Comparison of ENCODE assay signal across 9 cellular contexts in the genomic region with DNA sequence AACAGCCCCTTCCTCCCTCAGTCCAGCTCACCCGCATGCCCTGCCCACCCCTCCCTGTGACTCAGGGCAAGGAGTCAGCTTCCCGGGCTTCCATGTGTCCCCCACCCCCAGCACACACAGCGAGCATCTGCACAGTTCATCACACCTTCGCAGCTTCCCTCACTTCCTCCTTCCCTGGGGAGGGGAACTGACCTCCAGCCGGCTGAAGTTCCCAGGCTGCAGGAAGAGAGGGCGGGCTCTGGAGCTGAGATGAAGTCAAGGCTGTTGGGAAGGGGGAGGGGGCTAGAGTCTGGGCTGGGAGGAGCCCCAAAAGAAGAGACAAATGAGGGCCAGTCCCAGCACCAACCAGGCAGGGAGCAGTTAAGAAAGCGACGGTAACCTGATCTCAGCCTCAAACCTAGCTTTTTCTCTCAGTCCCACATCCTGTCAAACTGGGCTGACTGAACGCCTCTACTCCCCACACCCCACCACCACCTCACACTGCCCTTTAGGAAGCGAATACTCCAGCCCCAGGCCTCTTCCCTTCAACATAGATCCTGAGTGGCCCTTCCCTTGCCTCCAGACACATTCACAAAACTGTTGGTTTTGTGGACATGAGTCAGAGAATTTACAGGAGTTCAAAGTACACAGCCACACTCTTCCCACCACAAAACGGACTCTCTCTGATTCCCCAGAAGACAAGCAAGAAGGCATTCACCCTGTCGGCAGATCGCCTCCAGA. TPM values are rescaled to one million over a fixed set of nuclear protein-coding genes. Genes with fewer than 3 reads are reported as not detected.
A peak's percentile ranks its signal among the peaks of the same experiment; 100 is the strongest.
DNase-seq lines count a peak whose midpoint lies in the region; ATAC-seq, FAIRE-seq and TF ChIP-seq lines count a peak whose summit lies in the region.
"Had no signal": no experiment of that assay in that cellular context is flagged by ENCODE, and none has a peak within 500 bp of the region (broad histone marks: within the 10 kb centered on the region; RNA-seq: fewer than 3 reads in every experiment).

No MANE protein-coding gene starts in this region.

- peaks cover under 1 to 27% (median 18%) of the 10 kb centered on the region in 11 experiments; a peak in 15 of 22 replicates for H3K36me3 ChIP-seq in BLaER1 treated with 17β-estradiol and CSF1 and Interleukin-3, amounts not matched to agents 10 nM and 100 nM
- H3K36me3 ChIP-seq in thymus (ENCODE audit: control insufficient read depth, insufficient read depth) = peaks cover 4% of the 10 kb centered on the region

- peak overlapping the region; percentile 88 to 100 (median 98) for H3K4me2 ChIP-seq in BLaER1 treated with 17β-estradiol and CSF1 and Interleukin-3, amounts not matched to agents 10 nM and 100 nM

- H4K20me1 ChIP-seq in BLaER1 treated with 17β-estradiol and CSF1 and Interleukin-3, amounts not matched to agents 10 nM and 100 nM = peaks cover 0 to 27% (median 7%) of the 10 kb centered on the region in 11 experiments; a peak in 8 of 22 replicates

- no peaks in the 10 kb centered on the region for H3K9me3 Mint-ChIP-seq in memory B cell

- H3K4me3 ChIP-seq in BLaER1 treated with 17β-estradiol and CSF1 and Interleukin-3, amounts not matched to agents 10 nM and 100 nM = peak overlapping the region; percentile 69 to 95 (median 86)
- H3K4me3 ChIP-seq in WI38 (ENCODE audit: low read depth, low read length) (peak overlapping the region; percentile 96), thymus (ENCODE audit: low read length) (no peak overlapping the region)

- FAIRE-seq in endometrium (lab: Jason Lieb, UNC) = peak; percentile 63
- FAIRE-seq: colon had no signal

- no peaks in the 10 kb centered on the region for H3K36me3 Mint-ChIP-seq in memory B cell

- peak overlapping the region; percentile 6 to 88 (median 81); a peak in 21 of 22 replicates for H3K27ac ChIP-seq in BLaER1 treated with 17β-estradiol and CSF1 and Interleukin-3, amounts not matched to agents 10 nM and 100 nM
- peak overlapping the region; percentile 68 for H3K27ac ChIP-seq in thymus (ENCODE audit: low read depth)

- H3K27me3 Mint-ChIP-seq in memory B cell = no peaks in the 10 kb centered on the region

- peak; percentile 80 for DNase-seq in NCI-H2107 (lab: John Stamatoyannopoulos, UW)
- no peak for DNase-seq in memory B cell (ENCODE audit: low spot score in 2 of 2)

- whole genome bisulfite sequencing in thymus = 17% methylated on average over 13 of the region's 13 CpGs

- H3K27ac Mint-ChIP-seq in memory B cell = peak overlapping the region; percentile 80

- H3K9ac ChIP-seq in BLaER1 treated with 17β-estradiol and CSF1 and Interleukin-3, amounts not matched to agents 10 nM and 100 nM = peak overlapping the region; percentile 82 to 92 (median 88)

- peaks cover 43% of the 10 kb centered on the region for H3K4me1 Mint-ChIP-seq in memory B cell

- peaks cover 63 to 77% (median 75%) of the 10 kb centered on the region in 10 experiments for H3K4me1 ChIP-seq in BLaER1 treated with 17β-estradiol and CSF1 and Interleukin-3, amounts not matched to agents 10 nM and 100 nM
- H3K4me1 ChIP-seq in thymus (ENCODE audit: control insufficient read depth, insufficient read depth, low read length) = peaks cover 12% of the 10 kb centered on the region

- TF ChIP-seq CTCF in WI38 (IDR thresholded peaks at IDR 0.05; ENCODE audit: low read depth, low read length) = no peak

- ATAC-seq in GM18517 (IDR thresholded peaks at IDR 0.05; ENCODE audit: unreplicated experiment) = peak; percentile 51
- ATAC-seq in HG02938 (IDR thresholded peaks at IDR 0.05; ENCODE audit: unreplicated experiment) = peak; percentile 59
- ATAC-seq in memory B cell (ENCODE audit: low read depth) = peak; percentile 41

- no peaks in the 10 kb centered on the region for H3K27me3 ChIP-seq in BLaER1 treated with 17β-estradiol and CSF1 and Interleukin-3, amounts not matched to agents 10 nM and 100 nM
- H3K27me3 ChIP-seq in thymus (ENCODE audit: control insufficient read depth, insufficient read depth) = peaks cover 21% of the 10 kb centered on the region

- H3K9me3 ChIP-seq in BLaER1 treated with 17β-estradiol and CSF1 and Interleukin-3, amounts not matched to agents 10 nM and 100 nM (replicated peaks in 1 of 11) = no peaks in the 10 kb centered on the region
- no peaks in the 10 kb centered on the region for H3K9me3 ChIP-seq in thymus (ENCODE audit: control insufficient read depth)

- peak overlapping the region; percentile 56 for H3K4me3 Mint-ChIP-seq in memory B cell

RNA-seq across cellular contexts. Expression of a gene that starts 1.9 kb away (rescaled TPM):
- 227 TPM for polyA plus RNA-seq in thymus

RNA-seq across cellular contexts. Expression of a gene that starts 10.1 kb away (rescaled TPM):
- polyA plus RNA-seq in thymus = 8.4 TPM

RNA-seq across cellular contexts. Expression of a gene that starts 30.6 kb away (rescaled TPM):
- 62.9 TPM for polyA plus RNA-seq in thymus
